In the genomic region with DNA sequence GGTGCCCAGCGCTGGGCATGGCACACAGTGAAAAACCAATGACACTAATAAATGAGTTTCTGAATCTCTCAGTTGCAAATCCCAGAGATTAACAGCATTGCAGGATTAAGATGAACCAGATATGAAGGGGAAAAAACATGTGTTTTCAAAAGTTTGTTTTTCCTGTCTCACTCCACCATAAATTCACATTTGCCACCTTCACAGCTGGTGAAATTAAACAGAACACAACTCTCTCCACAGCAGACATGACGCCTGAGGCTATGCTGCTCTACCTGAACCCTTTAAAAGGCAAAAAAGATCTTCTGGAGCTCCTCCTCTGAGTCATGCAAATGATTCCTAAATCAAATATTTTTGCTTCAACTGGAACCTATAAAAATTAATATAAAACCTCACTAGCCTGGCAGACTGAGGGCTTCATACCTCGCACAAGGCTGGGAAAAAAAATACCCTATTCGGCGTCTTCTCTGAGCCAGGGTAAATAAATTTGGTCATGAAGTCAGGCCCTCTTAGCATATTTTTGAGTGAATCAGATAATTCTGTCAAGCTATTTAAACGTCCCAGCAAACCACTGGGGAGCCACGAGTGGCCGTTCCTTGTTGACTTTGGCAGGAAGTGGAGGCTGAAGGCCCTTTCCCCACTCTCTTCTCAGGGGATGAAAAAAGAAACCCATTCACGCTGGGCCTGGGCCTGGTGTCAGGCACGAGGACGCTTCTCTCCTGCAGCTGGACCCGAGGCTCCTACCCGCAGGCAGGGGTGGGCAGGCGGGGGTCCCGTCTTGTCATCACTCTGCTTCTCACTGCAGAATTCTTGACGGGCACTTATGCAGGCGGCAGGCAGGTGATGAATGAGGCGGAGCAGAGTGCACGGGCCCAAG, we compare ENCODE assay signal across 11 cellular contexts. TPM values are rescaled to one million over a fixed set of nuclear protein-coding genes. Genes with fewer than 3 reads are reported as not detected.
DNase-seq lines count a peak whose midpoint lies in the region; ATAC-seq and TF ChIP-seq lines count a peak whose summit lies in the region.
"Had no signal": no experiment of that assay in that cellular context is flagged by ENCODE, and none has a peak within 500 bp of the region (broad histone marks: within the 10 kb centered on the region; RNA-seq: fewer than 3 reads in every experiment).

No MANE protein-coding gene starts in this region.

- peaks cover 15% of the 10 kb centered on the region for H3K27me3 Mint-ChIP-seq in T-helper 17 cell

- no peaks in the 10 kb centered on the region for H3K36me3 Mint-ChIP-seq in stimulated activated effector memory CD8-positive, alpha-beta T cell treated with anti-CD3 and anti-CD28 coated beads, Interleukin-12 subunit alpha, Interleukin-12 subunit beta, amount 100 ng/mL, for 72 hours
- H3K36me3 Mint-ChIP-seq in T-helper 17 cell (ENCODE audit: low read depth): no peaks in the 10 kb centered on the region

- H3K9me3 ChIP-seq in T-helper 17 cell (ENCODE audit: control insufficient read depth, low read length, poor library complexity, severe bottlenecking): no peaks in the 10 kb centered on the region
- H3K9me3 ChIP-seq: tibial nerve had no signal

- H3K27ac Mint-ChIP-seq in stimulated activated effector memory CD8-positive, alpha-beta T cell treated with anti-CD3 and anti-CD28 coated beads, Interleukin-12 subunit alpha, Interleukin-12 subunit beta, amount 100 ng/mL, for 72 hours: no peak overlapping the region
- no peak overlapping the region for H3K27ac Mint-ChIP-seq in T-helper 17 cell

- ATAC-seq in stimulated activated effector memory CD8-positive, alpha-beta T cell treated with anti-CD3 and anti-CD28 coated beads, Interleukin-12 subunit alpha, Interleukin-12 subunit beta, amount 100 ng/mL, for 72 hours: no peak
- no peak for ATAC-seq in T-helper 17 cell
- ATAC-seq in left lobe of liver: no peak

- H3K4me3 ChIP-seq in epithelial cell of esophagus (ENCODE audit: low read length): no peak overlapping the region
- H3K4me3 ChIP-seq: tibial nerve had no signal

- TF ChIP-seq CTCF in epithelial cell of esophagus (IDR thresholded peaks at IDR 0.05; ENCODE audit: insufficient read depth, low read depth, low read length, missing control alignments): no peak

- H3K4me3 Mint-ChIP-seq in stimulated activated effector memory CD8-positive, alpha-beta T cell treated with anti-CD3 and anti-CD28 coated beads, Interleukin-12 subunit alpha, Interleukin-12 subunit beta, amount 100 ng/mL, for 72 hours: no peak overlapping the region
- H3K4me3 Mint-ChIP-seq in T-helper 17 cell: no peak overlapping the region

- peak; percentile 99 for DNase-seq in EH (ENCODE audit: low read depth)
- peak; percentile 79 for DNase-seq in NCI-H345 treated with DMSO at 0.1 percent for 48 hours (lab: John Stamatoyannopoulos, UW; ENCODE audit: unreplicated experiment)
- DNase-seq in epithelial cell of esophagus (ENCODE audit: low read depth): peak; percentile 48
- DNase-seq in pons (ENCODE audit: low spot score): peak; percentile 5
- no peak for DNase-seq in activated CD8-positive, alpha-beta memory T cell treated with anti-CD3 and anti-CD28 coated beads for 24 hours
- DNase-seq in stimulated activated effector memory CD8-positive, alpha-beta T cell treated with anti-CD3 and anti-CD28 coated beads, Interleukin-12 subunit alpha, Interleukin-12 subunit beta, amount 100 ng/mL, for 72 hours (ENCODE audit: low spot score in 2 of 2): no peak
- no peak for DNase-seq in T-helper 17 cell
- no peak for DNase-seq in left lobe of liver (ENCODE audit: low spot score)
- DNase-seq: stimulated activated CD4-positive, alpha-beta T cell treated with anti-CD3 and anti-CD28 coated beads, Interleukin-12 subunit alpha, Interleukin-12 subunit beta, amount 100 ng/mL, for 4 hours had no signal

- H3K9me3 Mint-ChIP-seq in stimulated activated effector memory CD8-positive, alpha-beta T cell treated with anti-CD3 and anti-CD28 coated beads, Interleukin-12 subunit alpha, Interleukin-12 subunit beta, amount 100 ng/mL, for 72 hours: no peaks in the 10 kb centered on the region

- peaks cover 8% of the 10 kb centered on the region for H3K4me1 Mint-ChIP-seq in stimulated activated effector memory CD8-positive, alpha-beta T cell treated with anti-CD3 and anti-CD28 coated beads, Interleukin-12 subunit alpha, Interleukin-12 subunit beta, amount 100 ng/mL, for 72 hours
- no peaks in the 10 kb centered on the region for H3K4me1 Mint-ChIP-seq in T-helper 17 cell

RNA-seq across cellular contexts. Expression of gene DMRTB1, which starts 53.0 kb away (rescaled TPM):
- total RNA-seq in T-helper 17 cell (not detected), left lobe of liver (not detected)
- total RNA-seq: liver, tibial nerve had no signal

Comparison
In these comparisons a context has a peak if more than half of its experiments do, and no peak if none do; other contexts are left out.
1. DNase-seq: peak in EH (single experiment), NCI-H345 treated with DMSO at 0.1 percent for 48 hours (single experiment), epithelial cell of esophagus (single experiment) and pons (single experiment); none in activated CD8-positive, alpha-beta memory T cell treated with anti-CD3 and anti-CD28 coated beads for 24 hours (single experiment), stimulated activated effector memory CD8-positive, alpha-beta T cell treated with anti-CD3 and anti-CD28 coated beads, Interleukin-12 subunit alpha, Interleukin-12 subunit beta, amount 100 ng/mL, for 72 hours (0 of 2), T-helper 17 cell (0 of 3) and left lobe of liver (single experiment).